Comparison of ENCODE assay signal across 9 cellular contexts in genomic region chr7:82729172-82730030, GRCh38.
DNase-seq lines count a peak whose midpoint lies in the region; ATAC-seq, FAIRE-seq and TF ChIP-seq lines count a peak whose summit lies in the region.
"Had no signal": no experiment of that assay in that cellular context is flagged by ENCODE, and none has a peak within 500 bp of the region (broad histone marks: within the 10 kb centered on the region; RNA-seq: fewer than 3 reads in every experiment).

No MANE protein-coding gene starts in this region.

- no peak overlapping the region for H3K27ac ChIP-seq in DND-41 (ENCODE audit: low read length)
- H3K27ac ChIP-seq in gastroesophageal sphincter, result no peak overlapping the region

- DNase-seq in DND-41 (peak; percentile 8), LNCaP clone FGC (ENCODE audit: low read depth) (no peak), urothelium cell line (ENCODE audit: low spot score) (peak; percentile 61), GM19239 (ENCODE audit: insufficient read length, low spot score) (no peak)

- no peak overlapping the region for H3K4me2 ChIP-seq in DND-41 (ENCODE audit: insufficient read depth, low read length)

- H4K20me1 ChIP-seq in DND-41 (ENCODE audit: insufficient read depth, low read length), result no peaks in the 10 kb centered on the region

- no peak for TF ChIP-seq POLR2A in gastroesophageal sphincter (IDR thresholded peaks at IDR 0.05)

- H3K4me1 ChIP-seq in DND-41 (ENCODE audit: insufficient read depth, low read length) (no peaks in the 10 kb centered on the region), gastroesophageal sphincter (no peaks in the 10 kb centered on the region)

- TF ChIP-seq CTCF in DND-41 (IDR thresholded peaks at IDR 0.05; ENCODE audit: borderline replicate concordance, extremely low read depth, low read length, poor library complexity, severe bottlenecking), result peak; percentile 71
- TF ChIP-seq CTCF in LNCaP clone FGC (IDR thresholded peaks at IDR 0.05; ENCODE audit: control insufficient read depth, extremely low read depth, insufficient read depth), result peak; percentile 83
- TF ChIP-seq CTCF in gastroesophageal sphincter (IDR thresholded peaks at IDR 0.05), result peak in 3 of 4 experiments; percentile 11 to 59 (median 36)

- FAIRE-seq in urothelium cell line (lab: Jason Lieb, UNC), result peak; percentile 42
- no peak for FAIRE-seq in GM19239 (lab: Jason Lieb, UNC)

- H3K36me3 ChIP-seq in DND-41 (ENCODE audit: insufficient read depth, low read length) (no peaks in the 10 kb centered on the region), gastroesophageal sphincter (no peaks in the 10 kb centered on the region)

- H3K79me2 ChIP-seq in DND-41 (ENCODE audit: insufficient read depth, low read length), result no peaks in the 10 kb centered on the region

- WGBS in gastroesophageal sphincter (ENCODE audit: low coverage in 1 of 2), 2 donors, result 38 to 40% methylated on average over 8 of the region's 8 CpGs

- H3K4me3 ChIP-seq in DND-41 (ENCODE audit: low read depth in 1 of 2, low read length in 2 of 2) (no peak overlapping the region), LNCaP clone FGC (ENCODE audit: low read depth, low read length) (no peak overlapping the region), gastroesophageal sphincter (no peak overlapping the region)

- no peak for TF ChIP-seq EP300 in gastroesophageal sphincter (IDR thresholded peaks at IDR 0.05)

- no peaks in the 10 kb centered on the region for H3K9me3 ChIP-seq in DND-41 (ENCODE audit: insufficient read depth, low read length, severe bottlenecking)
- H3K9me3 ChIP-seq in gastroesophageal sphincter, result no peaks in the 10 kb centered on the region

- H3K27me3 ChIP-seq in DND-41 (ENCODE audit: insufficient read depth, low read length, poor library complexity), result no peaks in the 10 kb centered on the region
- H3K27me3 ChIP-seq in gastroesophageal sphincter, result no peaks in the 10 kb centered on the region

- no peak overlapping the region for H2AFZ ChIP-seq in DND-41 (ENCODE audit: low read depth, low read length)

- no peak overlapping the region for H3K9ac ChIP-seq in DND-41 (ENCODE audit: low read depth, low read length)

- ATAC-seq in DND-41 (ENCODE audit: insufficient read depth, low read depth) (no peak), SK-N-SH treated with all-trans-retinoic acid at 6 μM for 48 hours (peak; percentile 70), gastroesophageal sphincter (no peak), HG02981 (IDR thresholded peaks at IDR 0.05; ENCODE audit: unreplicated experiment) (no peak), GM18907 (IDR thresholded peaks at IDR 0.05; ENCODE audit: unreplicated experiment) (no peak)
- ATAC-seq: naive thymus-derived CD4-positive, alpha-beta T cell had no signal

TF ChIP-seq in SK-N-SH treated with all-trans-retinoic acid at 6 μM for 48 hours, 23 proteins besides CTCF, POLR2A, EP300 and RAD21:
- TF ChIP-seq RARB (CRISPR knock-in tag; IDR thresholded peaks at IDR 0.05), result no peak
- TF ChIP-seq CSDC2 (CRISPR knock-in tag; IDR thresholded peaks at IDR 0.05), result no peak
TF ChIP-seq in SK-N-SH treated with all-trans-retinoic acid at 6 μM for 48 hours: peak in this region for 0.

Comparison
In these comparisons a context has a peak if more than half of its experiments do, and no peak if none do; other contexts are left out.
1. DNase-seq: peak in DND-41 (single experiment) and urothelium cell line (single experiment); none in LNCaP clone FGC (single experiment) and GM19239 (single experiment).
2. Peak in every context shown above with its lines, with median percentiles within 50 percentile points of each other: CTCF ChIP-seq.